ENCODE assay signal across 17 cellular contexts in the genomic region with DNA sequence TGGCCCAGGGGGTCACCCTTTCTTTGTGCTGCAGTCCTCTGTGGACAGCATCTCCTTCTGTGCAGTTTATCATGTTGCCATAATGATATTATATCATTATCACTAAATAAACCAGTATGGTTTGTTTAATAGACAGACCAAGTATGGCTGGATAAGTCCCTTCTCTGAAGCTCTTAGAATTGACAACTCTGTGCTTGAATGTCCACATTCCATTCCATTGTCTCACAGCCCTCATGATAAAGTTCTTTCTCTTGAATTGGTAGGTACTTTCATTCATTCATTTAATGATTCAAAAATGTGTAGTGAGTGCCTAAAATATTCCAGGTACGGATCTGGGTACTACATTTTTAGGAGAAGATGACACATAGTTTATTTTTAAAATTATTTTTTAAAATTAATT. TPM values are rescaled to one million over a fixed set of nuclear protein-coding genes. Genes with fewer than 3 reads are reported as not detected.
A peak's percentile ranks its signal among the peaks of the same experiment; 100 is the strongest.
DNase-seq lines count a peak whose midpoint lies in the region; ATAC-seq and TF ChIP-seq lines count a peak whose summit lies in the region.
"Had no signal": no experiment of that assay in that cellular context is flagged by ENCODE, and none has a peak within 500 bp of the region (broad histone marks: within the 10 kb centered on the region; RNA-seq: fewer than 3 reads in every experiment).

No MANE protein-coding gene starts in this region.

- H2BK20ac ChIP-seq in IMR-90 (ENCODE audit: low read depth, low read length), result no peak overlapping the region

- H3K27me3 ChIP-seq in Caco-2 (replicated peaks; ENCODE audit: control insufficient read depth, insufficient read depth, low read length) (no peaks in the 10 kb centered on the region), IMR-90 (ENCODE audit: control insufficient read depth, insufficient read depth, low read length) (no peaks in the 10 kb centered on the region), osteoblast (ENCODE audit: insufficient read depth, low read length) (no peaks in the 10 kb centered on the region)
- H3K27me3 ChIP-seq in effector memory CD4-positive, alpha-beta T cell (replicated peaks; ENCODE audit: control insufficient read depth, insufficient read depth, low read length, poor library complexity, severe bottlenecking), result no peaks in the 10 kb centered on the region
- H3K27me3 ChIP-seq: MG63 had no signal

- H2AK5ac ChIP-seq in IMR-90 (ENCODE audit: low read depth, low read length), result no peak overlapping the region

- CTCF ChIA-PET in Caco-2 (lab: Charles Lee) (interaction anchor here (1.2 to 2.6 kb wide), 3 partner anchors 10 to 49 kb away, joined by 3 to 13 read pairs (median 5); a partner anchor contains a TSS), IMR-90 (lab: Yijun Ruan, JAX) (no interaction called here)

- POLR2A ChIA-PET in Caco-2 (lab: Charles Lee), result no interaction called here
- POLR2A ChIA-PET in IMR-90 (lab: Charles Lee; ENCODE audit: unreplicated experiment), result interaction anchor here (0.6 kb wide), 1 partner anchor 1122 kb away, joined by 3 read pairs; no protein-coding TSS in a partner anchor

- H2AFZ ChIP-seq in IMR-90 (replicated peaks; ENCODE audit: low read length, poor library complexity) (no peak overlapping the region), osteoblast (ENCODE audit: low read length) (no peak overlapping the region)

- no peaks in the 10 kb centered on the region for H3K9me3 ChIP-seq in Caco-2
- H3K9me3 ChIP-seq in IMR-90 (ENCODE audit: control insufficient read depth, insufficient read depth, low read length), result no peaks in the 10 kb centered on the region
- H3K9me3 ChIP-seq in osteoblast (ENCODE audit: low read depth, low read length), result no peaks in the 10 kb centered on the region
- no peaks in the 10 kb centered on the region for H3K9me3 ChIP-seq in effector memory CD4-positive, alpha-beta T cell (ENCODE audit: control insufficient read depth, low read length)
- H3K9me3 ChIP-seq: MG63 had no signal

- dilution Hi-C loops in IMR-90 (cut with HindIII; ENCODE audit: low sequenced_read_pairs, unreplicated experiment), result no loop called here

- no peaks in the 10 kb centered on the region for H3K27me3 Mint-ChIP-seq in Caco-2 (ENCODE audit: insufficient read depth, unreplicated experiment)

- H3K36me3 Mint-ChIP-seq in Caco-2 (ENCODE audit: insufficient read depth, unreplicated experiment), result peaks cover 92% of the 10 kb centered on the region

- no peak overlapping the region for H2BK5ac ChIP-seq in IMR-90 (ENCODE audit: low read depth, low read length, poor library complexity, severe bottlenecking)

- peaks cover 8% of the 10 kb centered on the region for H3K4me1 Mint-ChIP-seq in Caco-2 (ENCODE audit: low read depth, unreplicated experiment)

- WGBS in IMR-90 (ENCODE audit: extremely low coverage in 2 of 2, insufficient read length in 1 of 2), 2 experiments, result no CpG with 5 or more reads among the region's 1 CpG

- no peak overlapping the region for H2BK120ac ChIP-seq in IMR-90 (ENCODE audit: low read depth, low read length)

- H3K79me2 ChIP-seq in osteoblast (ENCODE audit: insufficient read depth, low read length), result no peaks in the 10 kb centered on the region

- no peak for TF ChIP-seq RAD21 in IMR-90 (IDR thresholded peaks at IDR 0.05; ENCODE audit: low read length)

- TF ChIP-seq POLR2A in IMR-90 (IDR thresholded peaks at IDR 0.05; ENCODE audit: low read depth, low read length), result no peak

- H3K14ac ChIP-seq in IMR-90 (replicated peaks; ENCODE audit: low read depth, low read length), result no peak overlapping the region

- BruUV-seq in Caco-2 (replicated peaks; lab: Mats Ljungman, UMichigan), result no TSS peak
- no TSS peak for BruUV-seq in IMR-90 (replicated peaks; lab: Mats Ljungman, UMichigan)

- H3K4me2 ChIP-seq in IMR-90 (ENCODE audit: low read depth, low read length), result no peak overlapping the region
- H3K4me2 ChIP-seq in osteoblast (ENCODE audit: insufficient read depth, low read length), result no peak overlapping the region

- H3K9ac ChIP-seq in IMR-90 (ENCODE audit: low read depth, low read length), result no peak overlapping the region

- H3K4ac ChIP-seq in IMR-90 (ENCODE audit: low read depth, low read length), result no peak overlapping the region

- DNase-seq in Caco-2 (no peak), IMR-90 (peak; percentile 28), choroid plexus epithelial cell (ENCODE audit: low read depth) (peak; percentile 45), osteoblast (ENCODE audit: insufficient read length, low spot score, missing footprints) (peak; percentile 90), COLO829 (ENCODE audit: low spot score) (no peak), NCI-H2107 treated with DMSO at 0.1 percent for 48 hours (lab: John Stamatoyannopoulos, UW; ENCODE audit: unreplicated experiment) (no peak), HT-29 (ENCODE audit: low spot score) (no peak)
- DNase-seq in effector memory CD4-positive, alpha-beta T cell, result no peak
- DNase-seq: ACHN; CD8-positive, alpha-beta T cell; DMS 273 treated with DMSO at 0.1 percent for 48 hours; MG63; NCI-H1105 treated with DMSO at 0.1 percent for 48 hours; NCI-H187; NCI-H2171 treated with DMSO at 0.1 percent for 48 hours; NCI-H510A had no signal

- H3K4me1 ChIP-seq in Caco-2, result peaks cover 10% of the 10 kb centered on the region
- H3K4me1 ChIP-seq in IMR-90 (ENCODE audit: control insufficient read depth, insufficient read depth, low read length), result no peaks in the 10 kb centered on the region
- no peaks in the 10 kb centered on the region for H3K4me1 ChIP-seq in osteoblast (ENCODE audit: insufficient read depth, low read length)
- no peaks in the 10 kb centered on the region for H3K4me1 ChIP-seq in effector memory CD4-positive, alpha-beta T cell (ENCODE audit: control insufficient read depth, insufficient read depth, low read length, poor library complexity, severe bottlenecking)

- H3K4me3 Mint-ChIP-seq in Caco-2 (ENCODE audit: unreplicated experiment), result peak overlapping the region; percentile 52
- H3K4me3 Mint-ChIP-seq: CD8-positive, alpha-beta T cell had no signal

- no peak overlapping the region for H3K4me3 ChIP-seq in Caco-2 (ENCODE audit: low read depth, low read length)
- H3K4me3 ChIP-seq in IMR-90 (ENCODE audit: insufficient read depth, low read depth, low read length), result no peak overlapping the region
- H3K4me3 ChIP-seq in choroid plexus epithelial cell (ENCODE audit: low read depth, low read length), result no peak overlapping the region
- no peak overlapping the region for H3K4me3 ChIP-seq in osteoblast (ENCODE audit: insufficient read depth, low read length)
- no peak overlapping the region for H3K4me3 ChIP-seq in effector memory CD4-positive, alpha-beta T cell (ENCODE audit: insufficient read depth, low read depth, low read length, poor library complexity, severe bottlenecking)
- H3K4me3 ChIP-seq: MG63 had no signal

- H3K27ac ChIP-seq in IMR-90 (ENCODE audit: insufficient read depth, low read length) (no peak overlapping the region), osteoblast (ENCODE audit: low read depth, low read length) (no peak overlapping the region)
- H3K27ac ChIP-seq in effector memory CD4-positive, alpha-beta T cell (ENCODE audit: insufficient read depth, low read length, poor library complexity, severe bottlenecking), result no peak overlapping the region

- in situ Hi-C loops in IMR-90 (cut with MboI; ENCODE audit: low sequenced_read_pairs), result no loop called here

- peaks cover 4% of the 10 kb centered on the region; the same call in 1 of the 2 replicates for H3K9me1 ChIP-seq in IMR-90 (ENCODE audit: insufficient read depth, low read length)

- TF ChIP-seq CTCF in Caco-2 (IDR thresholded peaks at IDR 0.05; ENCODE audit: insufficient read depth in 1 of 2, low read depth in 1 of 2, low read length in 1 of 2, severe bottlenecking in 1 of 2, unreplicated experiment in 1 of 2) (no peak), IMR-90 (conservative IDR thresholded peaks at IDR 0.05; ENCODE audit: low read depth, low read length) (no peak), choroid plexus epithelial cell (conservative IDR thresholded peaks at IDR 0.05; ENCODE audit: low read depth, low read length) (no peak), osteoblast (IDR thresholded peaks at IDR 0.05; ENCODE audit: extremely low read depth, low read depth, low read length) (no peak)

- peak; percentile 29; the same call in 1 of the 2 replicates for ATAC-seq in IMR-90 (ENCODE audit: low read depth)
- ATAC-seq: CD8-positive, alpha-beta T cell; HepG2 had no signal

- H3K36me3 ChIP-seq in Caco-2 (ENCODE audit: control insufficient read depth, insufficient read depth, low read length) (peaks cover 3% of the 10 kb centered on the region), IMR-90 (ENCODE audit: control insufficient read depth, insufficient read depth, low read length) (peaks cover 57% of the 10 kb centered on the region), osteoblast (ENCODE audit: insufficient read depth, low read length) (peaks cover 55% of the 10 kb centered on the region)
- H3K36me3 ChIP-seq in effector memory CD4-positive, alpha-beta T cell (ENCODE audit: control insufficient read depth, insufficient read depth, low read length), result peaks cover 63% of the 10 kb centered on the region

- H3K23ac ChIP-seq in IMR-90 (ENCODE audit: low read depth, low read length), result no peak overlapping the region

- H3K56ac ChIP-seq in IMR-90 (ENCODE audit: extremely low read depth, insufficient read depth, low read length), result no peak overlapping the region

- peak overlapping the region; percentile 81 for H3K27ac Mint-ChIP-seq in Caco-2 (ENCODE audit: unreplicated experiment)
- H3K27ac Mint-ChIP-seq: CD8-positive, alpha-beta T cell had no signal

- H4K91ac ChIP-seq in IMR-90 (ENCODE audit: insufficient read depth, low read depth, low read length), result no peak overlapping the region

- intact Hi-C loops in Caco-2 (cut with micrococcal nuclease; ENCODE audit: unreplicated experiment), result no loop called here
- intact Hi-C loops in IMR-90 (cut with micrococcal nuclease), result no loop called here

- no peaks in the 10 kb centered on the region for H4K20me1 ChIP-seq in IMR-90 (ENCODE audit: insufficient read depth, low read length)
- H4K20me1 ChIP-seq in osteoblast (ENCODE audit: insufficient read depth, low read length), result peaks cover 4% of the 10 kb centered on the region

- no peak overlapping the region for H4K8ac ChIP-seq in IMR-90 (ENCODE audit: low read depth in 2 of 2, low read length in 2 of 2)

- H3K79me1 ChIP-seq in IMR-90 (ENCODE audit: low read depth in 1 of 2, low read length in 2 of 2), result peaks cover 2 to 34% of the 10 kb centered on the region in 2 experiments

- H4K5ac ChIP-seq in IMR-90 (ENCODE audit: low read depth, low read length), result no peak overlapping the region

- no peak overlapping the region for H2AK9ac ChIP-seq in IMR-90 (replicated peaks; ENCODE audit: low read depth, low read length, poor library complexity)

- no peak overlapping the region for H3K18ac ChIP-seq in IMR-90 (ENCODE audit: low read depth, low read length)

- no peak overlapping the region for H2BK15ac ChIP-seq in IMR-90 (ENCODE audit: low read depth, low read length)

- H3K9me3 Mint-ChIP-seq in Caco-2 (ENCODE audit: unreplicated experiment), result no peaks in the 10 kb centered on the region
- H3K9me3 Mint-ChIP-seq: CD8-positive, alpha-beta T cell had no signal

RNA-seq across cellular contexts. Expression of a gene that starts 7.8 kb away (rescaled TPM):
- total RNA-seq in Caco-2 (2022), result 95.7 and 98.6 TPM in 2 replicates
- total RNA-seq in IMR-90 (2012; rRNA removed), result 43.3 and 52.9 TPM in 2 replicates
- 38.8 and 46.7 TPM in 2 replicates for polyA plus RNA-seq in IMR-90 (2012; rRNA removed)
- 36.4 and 60.6 TPM in 2 replicates for polyA plus RNA-seq in IMR-90 (2012; cell fraction: cytosol; rRNA removed)
- polyA plus RNA-seq in IMR-90 (2012; cell fraction: nucleus; rRNA removed; ENCODE audit: low replicate concordance), result 52.0 and 125 TPM in 2 replicates
- total RNA-seq in osteoblast, result 35.9 and 39.4 TPM in 2 replicates
- 149 and 158 TPM in 2 replicates for total RNA-seq in HT-29 (2014; rRNA removed; shearing (Covaris generic))

RNA-seq across cellular contexts. Expression of a gene that starts 26.7 kb away (rescaled TPM):
- total RNA-seq in Caco-2 (2022) (3.6 and 3.9 TPM in 2 replicates), IMR-90 (2012; rRNA removed) (1.3 and 1.7 TPM in 2 replicates), osteoblast (0.29 and 1.4 TPM in 2 replicates)
- polyA plus RNA-seq in IMR-90 (2012; rRNA removed), result 2.5 and 3.1 TPM in 2 replicates
- polyA plus RNA-seq in IMR-90 (2012; cell fraction: cytosol; rRNA removed), result 2.6 and 2.9 TPM in 2 replicates
- 2.4 and 3.8 TPM in 2 replicates for polyA plus RNA-seq in IMR-90 (2012; cell fraction: nucleus; rRNA removed; ENCODE audit: low replicate concordance)
- total RNA-seq in HT-29 (2014; rRNA removed; shearing (Covaris generic)), result 11.4 and 12.8 TPM in 2 replicates

RNA-seq across cellular contexts. Expression of a gene that starts 48.8 kb away (rescaled TPM):
- total RNA-seq in Caco-2 (2022) (269 and 306 TPM in 2 replicates), IMR-90 (2012; rRNA removed) (120 and 160 TPM in 2 replicates), osteoblast (238 and 245 TPM in 2 replicates)
- 292 and 332 TPM in 2 replicates for polyA plus RNA-seq in IMR-90 (2012; rRNA removed)
- polyA plus RNA-seq in IMR-90 (2012; cell fraction: cytosol; rRNA removed), result 766 and 775 TPM in 2 replicates
- 159 and 265 TPM in 2 replicates for polyA plus RNA-seq in IMR-90 (2012; cell fraction: nucleus; rRNA removed; ENCODE audit: low replicate concordance)
- 254 and 276 TPM in 2 replicates for total RNA-seq in HT-29 (2014; rRNA removed; shearing (Covaris generic))

RNA-seq across cellular contexts. Expression of a gene that starts 49.4 kb away (rescaled TPM):
- 235 and 246 TPM in 2 replicates for total RNA-seq in Caco-2 (2022)
- 202 and 206 TPM in 2 replicates for total RNA-seq in IMR-90 (2012; rRNA removed)
- 173 and 206 TPM in 2 replicates for polyA plus RNA-seq in IMR-90 (2012; rRNA removed)
- polyA plus RNA-seq in IMR-90 (2012; cell fraction: cytosol; rRNA removed), result 669 and 1,019 TPM in 2 replicates
- polyA plus RNA-seq in IMR-90 (2012; cell fraction: nucleus; rRNA removed; ENCODE audit: low replicate concordance), result 158 and 162 TPM in 2 replicates
- 104 and 123 TPM in 2 replicates for total RNA-seq in osteoblast
- total RNA-seq in HT-29 (2014; rRNA removed; shearing (Covaris generic)), result 503 and 525 TPM in 2 replicates

Comparison
In these comparisons a context has a peak if more than half of its experiments do, and no peak if none do; other contexts are left out.
1. DNase-seq: peak in IMR-90 (single experiment), choroid plexus epithelial cell (single experiment) and osteoblast (single experiment); none in Caco-2 (0 of 2), COLO829 (single experiment), NCI-H2107 treated with DMSO at 0.1 percent for 48 hours (single experiment), HT-29 (single experiment) and effector memory CD4-positive, alpha-beta T cell (0 of 3).